Comparison of ENCODE assay signal across 8 cellular contexts in genomic region chr17:42132941-42133340, GRCh38. TPM values are rescaled to one million over a fixed set of nuclear protein-coding genes. Genes with fewer than 3 reads are reported as not detected.
DNase-seq lines count a peak whose midpoint lies in the region; ATAC-seq lines count a peak whose summit lies in the region.

No MANE protein-coding gene starts in this region.

- no peak overlapping the region for H2BK120ac ChIP-seq in mesendoderm (ENCODE audit: low read depth, low read length)

- H2BK5ac ChIP-seq in mesendoderm (ENCODE audit: low read length), result no peak overlapping the region

- peaks cover 14% of the 10 kb centered on the region for H3K79me2 ChIP-seq in mesendoderm (ENCODE audit: control insufficient read depth, insufficient read depth, low read length)

- H3K27ac ChIP-seq in SJSA1, result no peak overlapping the region
- H3K27ac ChIP-seq in duodenal mucosa (ENCODE audit: low read depth, low read length), result peak overlapping the region; percentile 16
- peak overlapping the region; percentile 52 for H3K27ac ChIP-seq in muscle layer of duodenum (ENCODE audit: low read length)
- H3K27ac ChIP-seq in mesendoderm (ENCODE audit: low read depth, low read length), result no peak overlapping the region

- peaks cover 24% of the 10 kb centered on the region for H3K79me1 ChIP-seq in mesendoderm (ENCODE audit: low read length)

- H3K9ac ChIP-seq in duodenal mucosa (ENCODE audit: low read depth in 1 of 2, low read length in 2 of 2) (no peak overlapping the region), mesendoderm (ENCODE audit: low read length) (no peak overlapping the region)

- H3K4me2 ChIP-seq in mesendoderm (ENCODE audit: low read length), result no peak overlapping the region

- no peak overlapping the region for H2BK15ac ChIP-seq in mesendoderm (replicated peaks; ENCODE audit: low read depth)

- no peak overlapping the region for H3K18ac ChIP-seq in mesendoderm (ENCODE audit: low read length)

- peaks cover 24% of the 10 kb centered on the region for H3K4me1 ChIP-seq in SJSA1 (replicated peaks)
- peaks cover 60 to 65% of the 10 kb centered on the region in 2 donors for H3K4me1 ChIP-seq in duodenal mucosa (ENCODE audit: control insufficient read depth in 1 of 2, insufficient read depth in 2 of 2, low read length in 2 of 2)
- peaks cover 22 to 46% of the 10 kb centered on the region in 2 donors for H3K4me1 ChIP-seq in muscle layer of duodenum (ENCODE audit: control insufficient read depth in 1 of 2, insufficient read depth in 2 of 2, low read length in 2 of 2)
- peaks cover 6% of the 10 kb centered on the region for H3K4me1 ChIP-seq in mesendoderm (ENCODE audit: control insufficient read depth, low read depth, low read length)

- H3K36me3 ChIP-seq in SJSA1 (peaks cover 66% of the 10 kb centered on the region), duodenal mucosa (ENCODE audit: control insufficient read depth in 1 of 2, insufficient read depth in 2 of 2, low read length in 2 of 2) (peaks cover 28% of the 10 kb centered on the region in 2 donors), muscle layer of duodenum (ENCODE audit: control insufficient read depth in 1 of 2, insufficient read depth in 2 of 2, low read length in 2 of 2) (peaks cover 24 to 30% of the 10 kb centered on the region in 2 donors), mesendoderm (ENCODE audit: control insufficient read depth, insufficient read depth, low read length) (peaks cover 11% of the 10 kb centered on the region)

- H3K9me3 ChIP-seq in SJSA1 (replicated peaks) (no peaks in the 10 kb centered on the region), duodenal mucosa (ENCODE audit: control insufficient read depth in 1 of 2, low read length in 2 of 2) (no peaks in the 10 kb centered on the region), muscle layer of duodenum (ENCODE audit: control insufficient read depth in 1 of 2, low read length in 2 of 2) (no peaks in the 10 kb centered on the region)

- no peaks in the 10 kb centered on the region for H3K27me3 ChIP-seq in SJSA1 (replicated peaks)
- H3K27me3 ChIP-seq in duodenal mucosa (ENCODE audit: control insufficient read depth in 1 of 2, insufficient read depth in 2 of 2, low read length in 2 of 2), result no peaks in the 10 kb centered on the region
- H3K27me3 ChIP-seq in muscle layer of duodenum (ENCODE audit: low read depth, low read length), result no peaks in the 10 kb centered on the region
- no peaks in the 10 kb centered on the region for H3K27me3 ChIP-seq in mesendoderm (ENCODE audit: insufficient read depth, low read length, poor library complexity)

- no peak overlapping the region for H2AK5ac ChIP-seq in mesendoderm (ENCODE audit: low read length)

- peak; percentile 26 for ATAC-seq in HG03135 (IDR thresholded peaks at IDR 0.05; ENCODE audit: unreplicated experiment)
- no peak for ATAC-seq in HG03039 (IDR thresholded peaks at IDR 0.05; ENCODE audit: unreplicated experiment)

- DNase-seq in Daoy (ENCODE audit: low read depth), result peak; percentile 86
- DNase-seq in SJSA1 (ENCODE audit: low read depth in 1 of 2, low spot score in 2 of 2), result peak; percentile 55 to 69
- no peak for DNase-seq in NCI-H1930 (lab: John Stamatoyannopoulos, UW)
- no peak for DNase-seq in mesendoderm

- H4K8ac ChIP-seq in mesendoderm (ENCODE audit: low read depth, low read length), result no peak overlapping the region

- no peak overlapping the region for H3K56ac ChIP-seq in mesendoderm (ENCODE audit: low read length)

- WGBS in mesendoderm (ENCODE audit: extremely low coverage, insufficient coverage, low lambda C conversion rate), result no CpG with 5 or more reads among the region's 3 CpGs

- no peak overlapping the region for H3K4ac ChIP-seq in mesendoderm (ENCODE audit: low read depth, low read length)

- H4K5ac ChIP-seq in mesendoderm (ENCODE audit: low read length), result no peak overlapping the region

- no peak overlapping the region for H3K23ac ChIP-seq in mesendoderm (ENCODE audit: low read length)

- H3K4me3 ChIP-seq in SJSA1, result no peak overlapping the region
- peak overlapping the region; percentile 5 to 22 for H3K4me3 ChIP-seq in duodenal mucosa (ENCODE audit: low read depth in 1 of 2, low read length in 2 of 2)
- H3K4me3 ChIP-seq in muscle layer of duodenum (ENCODE audit: low read depth in 1 of 2, low read length in 2 of 2), result no peak overlapping the region
- H3K4me3 ChIP-seq in mesendoderm (ENCODE audit: low read length), result no peak overlapping the region

RNA-seq across cellular contexts. Expression of gene HSPB9, which starts 10.3 kb away (rescaled TPM):
- 0.06 TPM in 1 of 2 replicates, not detected in the other for total RNA-seq in Daoy (2014; rRNA removed; shearing (Covaris generic))
- total RNA-seq in SJSA1 (2014; rRNA removed; shearing (Covaris generic)), result not detected in 2 replicates
- polyA plus RNA-seq in mesendoderm (2013, experiment 1 of 2), result 0.13 TPM
- 0.10 TPM for polyA plus RNA-seq in mesendoderm (2013, experiment 2 of 2)

RNA-seq across cellular contexts. Expression of gene KAT2A, which starts 11.8 kb away (rescaled TPM):
- total RNA-seq in Daoy (2014; rRNA removed; shearing (Covaris generic)), result 2.9 and 4.9 TPM in 2 replicates
- 7.5 and 12.8 TPM in 2 replicates for total RNA-seq in SJSA1 (2014; rRNA removed; shearing (Covaris generic))
- 24.6 TPM for polyA plus RNA-seq in mesendoderm (2013, experiment 1 of 2)
- 23.2 TPM for polyA plus RNA-seq in mesendoderm (2013, experiment 2 of 2)

RNA-seq across cellular contexts. Expression of gene DHX58, which starts 20.4 kb away (rescaled TPM):
- 1.3 and 3.1 TPM in 2 replicates for total RNA-seq in Daoy (2014; rRNA removed; shearing (Covaris generic))
- total RNA-seq in SJSA1 (2014; rRNA removed; shearing (Covaris generic)), result 0.85 and 1.4 TPM in 2 replicates
- 1.6 TPM for polyA plus RNA-seq in mesendoderm (2013, experiment 1 of 2)
- polyA plus RNA-seq in mesendoderm (2013, experiment 2 of 2), result 1.5 TPM

RNA-seq across cellular contexts. Expression of gene RAB5C, which starts 21.8 kb away (rescaled TPM):
- total RNA-seq in Daoy (2014; rRNA removed; shearing (Covaris generic)), result 62.4 and 66.9 TPM in 2 replicates
- 50.7 and 108 TPM in 2 replicates for total RNA-seq in SJSA1 (2014; rRNA removed; shearing (Covaris generic))
- polyA plus RNA-seq in mesendoderm (2013, experiment 1 of 2), result 89.0 TPM
- 91.0 TPM for polyA plus RNA-seq in mesendoderm (2013, experiment 2 of 2)

RNA-seq across cellular contexts. Expression of gene ZNF385C, which starts 34.7 kb away (rescaled TPM):
- total RNA-seq in Daoy (2014; rRNA removed; shearing (Covaris generic)), result 0.34 and 0.63 TPM in 2 replicates
- total RNA-seq in SJSA1 (2014; rRNA removed; shearing (Covaris generic)), result not detected in 2 replicates
- 3.5 TPM for polyA plus RNA-seq in mesendoderm (2013, experiment 1 of 2)
- polyA plus RNA-seq in mesendoderm (2013, experiment 2 of 2), result 3.2 TPM

Comparison
In these comparisons a context has a peak if more than half of its experiments do, and no peak if none do; other contexts are left out.
1. DNase-seq: peak in Daoy (single experiment) and SJSA1 (2 of 2); none in NCI-H1930 (0 of 2) and mesendoderm (single experiment).
2. H3K27ac ChIP-seq: peak in duodenal mucosa (single experiment) and muscle layer of duodenum (single experiment); none in SJSA1 (single experiment) and mesendoderm (single experiment).
3. H3K4me3 ChIP-seq: peak in duodenal mucosa (2 of 2); none in SJSA1 (single experiment), muscle layer of duodenum (0 of 2) and mesendoderm (single experiment).